1 cellular context compared by ENCODE assay signal in genomic region chr10:98029149-98030092, GRCh38.
A peak's percentile ranks its signal among the peaks of the same experiment; 100 is the strongest.
TF ChIP-seq lines count a peak whose summit lies in the region.

No MANE protein-coding gene starts in this region.

TF ChIP-seq in GM23338, 12 proteins besides CTCF, POLR2A, EP300 and RAD21 (continued from another document):
- no peak for TF ChIP-seq ZNF462 (CRISPR knock-in tag; IDR thresholded peaks at IDR 0.05)
- no peak for TF ChIP-seq STAT1 (IDR thresholded peaks at IDR 0.05; ENCODE audit: unreplicated experiment)
- no peak for TF ChIP-seq ETS1 (IDR thresholded peaks at IDR 0.05)
- no peak for TF ChIP-seq EZH2phosphoT487 (IDR thresholded peaks at IDR 0.05; ENCODE audit: unreplicated experiment)
- peak; percentile 72 for TF ChIP-seq EZH2 (IDR thresholded peaks at IDR 0.05; ENCODE audit: low read depth, unreplicated experiment)
- no peak for TF ChIP-seq POLR2AphosphoS5 (IDR thresholded peaks at IDR 0.05; ENCODE audit: low read depth)
